8 cellular contexts compared by ENCODE assay signal in the genomic region with DNA sequence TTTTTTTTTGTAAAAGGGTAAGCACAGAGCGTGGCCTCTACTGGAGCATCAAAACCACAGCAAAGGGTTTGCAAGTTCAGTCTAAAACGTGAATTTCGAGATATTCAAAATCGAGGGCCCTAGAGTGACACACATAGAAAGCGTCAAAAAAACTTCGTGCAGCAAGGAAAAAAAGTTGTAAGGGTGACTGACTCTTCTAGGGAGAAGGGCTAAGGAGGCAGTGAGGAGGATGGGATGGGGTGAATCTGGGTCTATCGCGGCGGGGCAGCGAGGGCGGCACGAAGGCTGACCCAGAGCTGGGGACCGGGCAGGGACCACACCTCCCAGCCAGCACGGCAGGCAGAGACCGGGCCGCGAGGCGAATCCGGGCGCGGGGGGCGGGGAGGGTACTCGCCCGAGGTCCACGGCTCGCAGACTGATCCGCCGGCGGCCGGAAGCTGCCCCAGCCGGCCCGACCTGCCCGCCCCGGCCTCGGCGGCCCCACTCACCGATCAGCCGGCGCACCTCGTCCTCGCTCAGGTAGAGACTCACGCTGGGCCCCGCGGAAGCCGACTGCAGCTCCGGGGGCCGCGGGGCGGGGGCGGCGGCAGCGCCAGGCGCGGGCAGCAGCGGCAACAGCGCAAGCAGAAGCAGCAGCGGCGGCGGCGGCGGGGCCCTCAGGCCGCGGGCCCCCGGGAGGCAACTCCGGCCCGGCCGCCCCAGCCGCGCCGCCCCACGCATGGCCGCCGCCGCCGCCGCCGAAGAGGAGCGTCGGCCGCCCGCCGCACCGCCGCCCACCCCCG. TPM values are rescaled to one million over a fixed set of nuclear protein-coding genes. Genes with fewer than 3 reads are reported as not detected.
A peak's percentile ranks its signal among the peaks of the same experiment; 100 is the strongest.
DNase-seq lines count a peak whose midpoint lies in the region; ATAC-seq and TF ChIP-seq lines count a peak whose summit lies in the region.

No MANE protein-coding gene starts in this region.

- 0 out of 2 replicates have a peak, but pooled peaks cover 7% of the 10 kb centered on the region for H3K9me3 ChIP-seq in OCI-LY7 (ENCODE audit: low read length)

- peak overlapping the region; percentile 87 for H3K4me3 Mint-ChIP-seq in activated T-helper 17 cell treated with anti-CD3 and anti-CD28 coated beads, Interleukin-2, amount 50 U/mL, for 72 hours
- peak overlapping the region; percentile 95 for H3K4me3 Mint-ChIP-seq in nephron progenitor cell

- in situ Hi-C loops in ACHN (cut with HindIII; ENCODE audit: low pct_ligation_motif_present, low pct_unique_long_range_greater_than_20kb, low sequenced_read_pairs) = no loop called here

- H3K36me3 Mint-ChIP-seq in activated T-helper 17 cell treated with anti-CD3 and anti-CD28 coated beads, Interleukin-2, amount 50 U/mL, for 72 hours (ENCODE audit: low read depth) = peaks cover 3% of the 10 kb centered on the region
- H3K36me3 Mint-ChIP-seq in nephron progenitor cell (ENCODE audit: low read depth) = peaks cover 37% of the 10 kb centered on the region

- H3K27me3 Mint-ChIP-seq in activated T-helper 17 cell treated with anti-CD3 and anti-CD28 coated beads, Interleukin-2, amount 50 U/mL, for 72 hours = peaks cover under 1% of the 10 kb centered on the region
- no peaks in the 10 kb centered on the region for H3K27me3 Mint-ChIP-seq in nephron progenitor cell (ENCODE audit: low read depth, poor library complexity)

- peaks cover 10% of the 10 kb centered on the region for H3K4me1 ChIP-seq in OCI-LY7 (ENCODE audit: insufficient read depth, low read length, poor library complexity, severe bottlenecking)

- H3K27ac ChIP-seq in OCI-LY7 (ENCODE audit: low read depth, low read length, poor library complexity, severe bottlenecking) = no peak overlapping the region

- POLR2A ChIA-PET in OCI-LY7 (lab: Charles Lee) = interaction anchor here (0.9 to 1.6 kb wide), 2 partner anchors 10 to 43 kb away, joined by 3 to 4 read pairs; no protein-coding TSS in a partner anchor

- no peaks in the 10 kb centered on the region; the same call in 1 of the 2 replicates for H3K79me2 ChIP-seq in OCI-LY7 (ENCODE audit: insufficient read depth, low read depth, low read length)

- H3K4me2 ChIP-seq in OCI-LY7 (ENCODE audit: low read length) = peak overlapping the region; percentile 95

- intact Hi-C loops in OCI-LY7 (cut with micrococcal nuclease; ENCODE audit: unreplicated experiment) = loop anchor here (2.0 kb wide), 1 partner anchor 237 kb away; the partner anchor contains the start of gene CEP63

- DNase-seq in ACHN = peak; percentile 51
- DNase-seq in OCI-LY7 (ENCODE audit: low spot score) = peak; percentile 68
- peak; percentile 32 for DNase-seq in fibroblast of pulmonary artery (ENCODE audit: low read depth)
- DNase-seq in nephron progenitor cell = peak; percentile 78
- DNase-seq in superior temporal gyrus (ENCODE audit: extremely low spot score) = peak; percentile 22

- peak overlapping the region; percentile 53 for H2AFZ ChIP-seq in OCI-LY7 (ENCODE audit: low read length)

- TF ChIP-seq CTCF in OCI-LY7 (conservative IDR thresholded peaks at IDR 0.05; ENCODE audit: low read length) (no peak), fibroblast of pulmonary artery (IDR thresholded peaks at IDR 0.05; ENCODE audit: low read length, missing control alignments) (no peak), nephron progenitor cell (IDR thresholded peaks at IDR 0.05) (no peak)

- no peaks in the 10 kb centered on the region for H3K9me3 Mint-ChIP-seq in activated T-helper 17 cell treated with anti-CD3 and anti-CD28 coated beads, Interleukin-2, amount 50 U/mL, for 72 hours
- H3K9me3 Mint-ChIP-seq in nephron progenitor cell = peaks cover 18% of the 10 kb centered on the region

- H3K4me1 Mint-ChIP-seq in activated T-helper 17 cell treated with anti-CD3 and anti-CD28 coated beads, Interleukin-2, amount 50 U/mL, for 72 hours = peaks cover 24% of the 10 kb centered on the region
- peaks cover 62% of the 10 kb centered on the region for H3K4me1 Mint-ChIP-seq in nephron progenitor cell

- H3K27ac Mint-ChIP-seq in activated T-helper 17 cell treated with anti-CD3 and anti-CD28 coated beads, Interleukin-2, amount 50 U/mL, for 72 hours = peak overlapping the region; percentile 84
- peak overlapping the region; percentile 95 for H3K27ac Mint-ChIP-seq in nephron progenitor cell

- H4K20me1 ChIP-seq in OCI-LY7 (ENCODE audit: insufficient read depth, low read length) = peaks cover 7% of the 10 kb centered on the region; the same call in 1 of the 2 replicates

- no peaks in the 10 kb centered on the region for H3K9me2 ChIP-seq in OCI-LY7 (ENCODE audit: insufficient read depth, low read length)

- no TSS peak for BruUV-seq in OCI-LY7 (replicated peaks; lab: Mats Ljungman, UMichigan)

- CTCF ChIA-PET in OCI-LY7 (lab: Charles Lee; ENCODE audit: unreplicated experiment) = no interaction called here

- peak; percentile 25 for ATAC-seq in GM18858 (IDR thresholded peaks at IDR 0.05; ENCODE audit: unreplicated experiment)
- peak; percentile 58 for ATAC-seq in HG03045 (IDR thresholded peaks at IDR 0.05; ENCODE audit: unreplicated experiment)
- ATAC-seq in activated T-helper 17 cell treated with anti-CD3 and anti-CD28 coated beads, Interleukin-2, amount 50 U/mL, for 72 hours (replicated peaks) = peak; percentile 48

- H3K36me3 ChIP-seq in OCI-LY7 (ENCODE audit: insufficient read depth, low read length) = no peaks in the 10 kb centered on the region; the same call in 1 of the 2 replicates

- H3K4me3 ChIP-seq in OCI-LY7 (ENCODE audit: low read depth, low read length, poor library complexity, severe bottlenecking) (peak overlapping the region; percentile 88), fibroblast of pulmonary artery (replicated peaks; ENCODE audit: low read depth, low read length) (peak overlapping the region; percentile 79)

RNA-seq across cellular contexts. Expression of gene RYK, which starts 0.5 kb away (rescaled TPM):
- 24.8 and 25.0 TPM in 2 replicates for total RNA-seq in OCI-LY7 (2014; rRNA removed; shearing (Covaris generic))
- 22.5 and 25.5 TPM in 2 replicates for total RNA-seq in OCI-LY7 (2022)
- 10 to 100 TPM in 1 of 2 donors, 1 to 10 TPM in 1; 8.6 to 18.1 TPM for total RNA-seq in activated T-helper 17 cell treated with anti-CD3 and anti-CD28 coated beads, Interleukin-2, amount 50 U/mL, for 72 hours

Comparison
In these comparisons a context has a peak if more than half of its experiments do, and no peak if none do; other contexts are left out.
1. DNase-seq: peak in every context shown above with its lines; median percentile 78 in nephron progenitor cell; 68 in OCI-LY7; 51 in ACHN; 32 in fibroblast of pulmonary artery; 22 in superior temporal gyrus.